In genomic region chr7:134429481-134429880, GRCh38 we compare ENCODE assay signal across 24 cellular contexts.
"Had no signal": no experiment of that assay in that cellular context is flagged by ENCODE, and none has a peak within 500 bp of the region (broad histone marks: within the 10 kb centered on the region; RNA-seq: fewer than 3 reads in every experiment).

No MANE protein-coding gene starts in this region.

- DNase-seq: cortex of kidney; effector memory CD8-positive, alpha-beta T cell; erythroblast; esophagus squamous epithelium; heart left ventricle; kidney; mesenchymal stem cell; mucosa of descending colon; naive B cell; sigmoid colon; stimulated activated CD4-positive, alpha-beta T cell treated with anti-CD3 and anti-CD28 coated beads, Interleukin-2, amount 100 ng/mL, for 24 hours; stimulated activated CD4-positive, alpha-beta T cell treated with anti-CD3 and anti-CD28 coated beads, Interleukin-4, amount 100 ng/mL, for 24 hours; stimulated activated naive CD4-positive, alpha-beta T cell treated with Interleukin-2 at 50 U/mL for 16 hours; stomach; thyroid gland had no signal

- ATAC-seq: effector memory CD8-positive, alpha-beta T cell; heart left ventricle; left lobe of liver; mucosa of descending colon; natural killer cell treated with Interleukin-12 subunit alpha and Interleukin-12 subunit beta and Interleukin-15 and Interleukin-18, amount 100 ng/mL, for 72 hours; stimulated activated effector memory CD8-positive, alpha-beta T cell treated with anti-CD3 and anti-CD28 coated beads, Interleukin-12 subunit alpha, Interleukin-12 subunit beta, amount 100 ng/mL, for 72 hours had no signal

- H3K27me3 ChIP-seq: esophagus squamous epithelium, hepatocyte, right atrium auricular region, sigmoid colon, stomach, thyroid gland had no signal

- FAIRE-seq: endometrium, frontal cortex, kidney had no signal

- H3K4me1 ChIP-seq: prostate gland had no signal

- H3K79me2 ChIP-seq: hepatocyte had no signal

- H3K4me3 ChIP-seq: esophagus squamous epithelium, heart left ventricle, hepatocyte, mucosa of descending colon, prostate gland, right atrium auricular region, sigmoid colon, stomach, thyroid gland had no signal

- H3K9me3 ChIP-seq: esophagus squamous epithelium, mucosa of descending colon, neutrophil, prostate gland, right atrium auricular region, sigmoid colon, stomach, thyroid gland had no signal

- H3K27ac ChIP-seq: esophagus squamous epithelium, heart left ventricle, hepatocyte, neutrophil, prostate gland, right atrium auricular region, sigmoid colon, thyroid gland had no signal

- H2AFZ ChIP-seq: hepatocyte had no signal

- H3K4me2 ChIP-seq: hepatocyte had no signal

- H3K36me3 ChIP-seq: esophagus squamous epithelium, heart left ventricle, neutrophil, prostate gland, right atrium auricular region, sigmoid colon, stomach, thyroid gland had no signal
